In genomic region chr16:4548124-4548523, GRCh38 we compare ENCODE assay signal across 1 cellular context.
TF ChIP-seq lines count a peak whose summit lies in the region.

No MANE protein-coding gene starts in this region.

TF ChIP-seq in IMR-90, 13 proteins besides CTCF, POLR2A, EP300 and RAD21 (continued from another document):
- TF ChIP-seq SMC3 (IDR thresholded peaks at IDR 0.05; ENCODE audit: low read depth, low read length) (no peak), USF2 (IDR thresholded peaks at IDR 0.05; ENCODE audit: low read depth, low read length) (no peak), CHD1 (IDR thresholded peaks at IDR 0.05; ENCODE audit: low read depth, low read length) (no peak), RFX5 (IDR thresholded peaks at IDR 0.05; ENCODE audit: low read depth, low read length) (no peak), MAZ (IDR thresholded peaks at IDR 0.05; ENCODE audit: borderline replicate concordance, low read depth, low read length) (no peak), ELK1 (IDR thresholded peaks at IDR 0.05; ENCODE audit: borderline replicate concordance, low read depth, low read length) (no peak), MAFK (IDR thresholded peaks at IDR 0.05; ENCODE audit: low read depth, low read length) (no peak), RCOR1 (IDR thresholded peaks at IDR 0.05; ENCODE audit: insufficient replicate concordance, low read length) (no peak), MXI1 (IDR thresholded peaks at IDR 0.05; ENCODE audit: borderline replicate concordance, low read depth, low read length) (no peak), FOS (IDR thresholded peaks at IDR 0.05; ENCODE audit: low read depth, low read length) (no peak), NFE2L2 (IDR thresholded peaks at IDR 0.05; ENCODE audit: low read depth, low read length) (no peak), CEBPB (IDR thresholded peaks at IDR 0.05; ENCODE audit: low read depth, low read length) (no peak)
